Comparison of ENCODE assay signal across 8 cellular contexts in genomic region chr21:34510148-34511142, GRCh38. TPM values are rescaled to one million over a fixed set of nuclear protein-coding genes. Genes with fewer than 3 reads are reported as not detected.
DNase-seq lines count a peak whose midpoint lies in the region; ATAC-seq, FAIRE-seq and TF ChIP-seq lines count a peak whose summit lies in the region.

No MANE protein-coding gene starts in this region.

- intact Hi-C loops in body of pancreas (cut with DNase I): no loop called here

- no peak for FAIRE-seq in HTR-8/SVneo (lab: Jason Lieb, UNC)
- FAIRE-seq in RCC 7860 (lab: Jason Lieb, UNC): no peak
- peak; percentile 49 for FAIRE-seq in keratinocyte (lab: Jason Lieb, UNC)

- H3K4me1 ChIP-seq in body of pancreas: no peaks in the 10 kb centered on the region
- H3K4me1 ChIP-seq in keratinocyte (ENCODE audit: control insufficient read depth, extremely low read depth, insufficient read depth, low read length): no peaks in the 10 kb centered on the region

- TF ChIP-seq CTCF in GM12873 (IDR thresholded peaks at IDR 0.05; ENCODE audit: insufficient read depth, low read depth, low read length, missing control alignments) (peak; percentile 89), body of pancreas (IDR thresholded peaks at IDR 0.05) (peak; percentile 61 to 96 (median 90)), keratinocyte (optimal IDR thresholded peaks at IDR 0.05 in 1 of 3, IDR thresholded peaks at IDR 0.05 in 1 of 3, conservative IDR thresholded peaks at IDR 0.05 in 1 of 3; ENCODE audit: extremely low read depth in 1 of 3, insufficient read depth in 2 of 3, low read length in 3 of 3) (peak; percentile 67 to 97 (median 90))

- no peaks in the 10 kb centered on the region for H4K20me1 ChIP-seq in keratinocyte (ENCODE audit: control insufficient read depth, extremely low read depth, insufficient read depth, low read length)

- H3K79me2 ChIP-seq in keratinocyte (ENCODE audit: control insufficient read depth, insufficient read depth, low read length): no peaks in the 10 kb centered on the region

- no peak for TF ChIP-seq POLR2A in body of pancreas (IDR thresholded peaks at IDR 0.05)

- H3K36me3 ChIP-seq in body of pancreas (replicated peaks in 1 of 2; ENCODE audit: insufficient read depth in 1 of 2, low read depth in 2 of 2) (no peaks in the 10 kb centered on the region), keratinocyte (ENCODE audit: control insufficient read depth in 2 of 2, extremely low read depth in 1 of 2, insufficient read depth in 2 of 2, low read length in 2 of 2) (no peaks in the 10 kb centered on the region)

- no peak overlapping the region for H3K27ac ChIP-seq in body of pancreas
- H3K27ac ChIP-seq in keratinocyte (ENCODE audit: control insufficient read depth, insufficient read depth, low read length): no peak overlapping the region

- no peak overlapping the region for H3K4me3 ChIP-seq in body of pancreas
- no peak overlapping the region for H3K4me3 ChIP-seq in keratinocyte (ENCODE audit: control insufficient read depth in 2 of 3, extremely low read depth in 1 of 3, insufficient read depth in 2 of 3, low read depth in 1 of 3, low read length in 3 of 3)

- no peak overlapping the region for H3K4me2 ChIP-seq in keratinocyte (ENCODE audit: control insufficient read depth, extremely low read depth, insufficient read depth, low read depth, low read length)

- WGBS in body of pancreas, 2 donors: 60 to 66% methylated on average over 12 to 15 of the region's 15 CpGs

- no peaks in the 10 kb centered on the region for H3K9me1 ChIP-seq in keratinocyte (ENCODE audit: control insufficient read depth, extremely low read depth, insufficient read depth, low read length)

- dilution Hi-C loops in keratinocyte (cut with MboI; ENCODE audit: extremely low pct_ligation_motif_present, low sequenced_read_pairs): no loop called here

- H3K9me3 ChIP-seq in body of pancreas: no peaks in the 10 kb centered on the region
- H3K9me3 ChIP-seq in keratinocyte (ENCODE audit: control insufficient read depth, low read depth, low read length): no peaks in the 10 kb centered on the region

- H3K9ac ChIP-seq in keratinocyte (ENCODE audit: control insufficient read depth, extremely low read depth, insufficient read depth, low read length): no peak overlapping the region

- H2AFZ ChIP-seq in keratinocyte (ENCODE audit: control insufficient read depth, low read length): no peak overlapping the region

- DNase-seq in HTR-8/SVneo (ENCODE audit: insufficient read length, low spot score) (peak; percentile 64), RCC 7860 (ENCODE audit: low spot score) (peak; percentile 25), body of pancreas (peak; percentile 81 to 88 (median 86)), keratinocyte (ENCODE audit: low read depth, low spot score) (peak; percentile 17), activated gamma-delta T cell (lab: John Stamatoyannopoulos, UW) (no peak), kidney glomerular epithelial cell (lab: John Stamatoyannopoulos, UW) (no peak)
- DNase-seq in stimulated activated CD4-positive, alpha-beta T cell treated with anti-CD3 and anti-CD28 coated beads, Interleukin-2, amount 100 ng/mL, for 4 hours (ENCODE audit: low read depth): peak; percentile 16

- peak; percentile 85 for ATAC-seq in body of pancreas

- H3K27me3 ChIP-seq in body of pancreas (no peaks in the 10 kb centered on the region), keratinocyte (ENCODE audit: control insufficient read depth, extremely low read depth, insufficient read depth, low read length) (no peaks in the 10 kb centered on the region)

RNA-seq across cellular contexts. Expression of gene KCNE1, which starts 1.6 kb away (rescaled TPM):
- total RNA-seq in body of pancreas: 1 to 10 TPM in 1 of 2 donors, not detected in 1; 1.0 TPM
- 0.03 to 0.08 TPM (median 0.04 TPM) in 3 replicates for polyA plus RNA-seq in keratinocyte
- polyA plus RNA-seq in keratinocyte (2011; ENCODE audit: low read depth): 0.12 TPM
- polyA plus RNA-seq in keratinocyte (2011; cell fraction: cytosol; rRNA removed): 0.10 TPM in 1 of 2 replicates, not detected in the other
- polyA plus RNA-seq in keratinocyte (2011; cell fraction: nucleus; rRNA removed): 0.17 and 0.36 TPM in 2 replicates
- 0.09 and 0.20 TPM in 2 replicates for polyA plus RNA-seq in keratinocyte (2012; ENCODE audit: low replicate concordance)
- 0.42 TPM in 1 of 3 replicates, not detected in the others for polyA minus RNA-seq in keratinocyte
- polyA minus RNA-seq in keratinocyte (2011; cell fraction: cytosol; rRNA and poly(A)+ RNA removed): not detected
- polyA minus RNA-seq in keratinocyte (2011; cell fraction: nucleus; rRNA and poly(A)+ RNA removed): 0.53 TPM in 1 of 2 replicates, not detected in the other

Comparison
In these comparisons a context has a peak if more than half of its experiments do, and no peak if none do; other contexts are left out.
1. DNase-seq: peak in HTR-8/SVneo (single experiment), RCC 7860 (single experiment), body of pancreas (4 of 4), keratinocyte (single experiment) and stimulated activated CD4-positive, alpha-beta T cell treated with anti-CD3 and anti-CD28 coated beads, Interleukin-2, amount 100 ng/mL, for 4 hours (single experiment); none in activated gamma-delta T cell (single experiment) and kidney glomerular epithelial cell (single experiment).
2. Peak in every context shown above with its lines, with median percentiles within 50 percentile points of each other: CTCF ChIP-seq.